Comparison of ENCODE assay signal across 18 cellular contexts in genomic region chr7:157437519-157438061, GRCh38.
DNase-seq lines count a peak whose midpoint lies in the region; FAIRE-seq and TF ChIP-seq lines count a peak whose summit lies in the region.
"Had no signal": no experiment of that assay in that cellular context is flagged by ENCODE, and none has a peak within 500 bp of the region (broad histone marks: within the 10 kb centered on the region; RNA-seq: fewer than 3 reads in every experiment).

No MANE protein-coding gene starts in this region.

- DNase-seq in activated effector memory CD4-positive, alpha-beta T cell treated with anti-CD3 and anti-CD28 coated beads, Interleukin-2, amount 50 U/mL, for 16 hours: peak; percentile 51
- DNase-seq in activated effector memory CD4-positive, alpha-beta T cell treated with Interleukin-2 at 50 U/mL for 16 hours: no peak
- DNase-seq in bronchial epithelial cell (ENCODE audit: low read depth) (no peak), neuronal stem cell (ENCODE audit: low spot score) (no peak), testis (peak; percentile 12), LoVo (ENCODE audit: low spot score) (no peak), GM13977 (ENCODE audit: low spot score) (no peak)
- no peak for DNase-seq in stimulated activated CD4-positive, alpha-beta T cell treated with anti-CD3 and anti-CD28 coated beads, Interleukin-4, amount 100 ng/mL, for 1 hour
- DNase-seq: Caco-2; CD4-positive, alpha-beta T cell; GDM1; NCI-H1436; NCI-H1930; NCI-H226; NCI-H524 treated with DMSO at 0.1 percent for 48 hours had no signal

- FAIRE-seq in bronchial epithelial cell (lab: Jason Lieb, UNC): peak; percentile 47
- FAIRE-seq: A549 had no signal

- H4K91ac ChIP-seq in neuronal stem cell (ENCODE audit: low read depth, low read length, poor library complexity): no peak overlapping the region

- H3K27me3 ChIP-seq in bronchial epithelial cell (ENCODE audit: control insufficient read depth, insufficient read depth, low read length): no peaks in the 10 kb centered on the region
- H3K27me3 ChIP-seq in neuronal stem cell (ENCODE audit: control insufficient read depth in 3 of 3, insufficient read depth in 3 of 3, low read depth in 1 of 3, low read length in 3 of 3): peaks cover 0 to 3% (median 0%) of the 10 kb centered on the region in 3 experiments
- no peaks in the 10 kb centered on the region for H3K27me3 ChIP-seq in testis

- intact Hi-C loops in testis (cut with DNase I; ENCODE audit: low total_unique reads): no loop called here

- H3K18ac ChIP-seq in neuronal stem cell (ENCODE audit: low read length): peak overlapping the region; percentile 68

- H2AFZ ChIP-seq in neuronal stem cell (ENCODE audit: low read length): no peak overlapping the region

- H2BK15ac ChIP-seq in neuronal stem cell (ENCODE audit: low read length): peak overlapping the region; percentile 95

- H3K4ac ChIP-seq in neuronal stem cell (ENCODE audit: low read length): peak overlapping the region; percentile 14

- no CpG with 5 or more reads among the region's 9 CpGs for WGBS in neuronal stem cell (ENCODE audit: extremely low coverage in 2 of 2, insufficient read length in 2 of 2, insufficient replicate concordance in 1 of 2), 2 donors
- WGBS in testis, 2 donors: 58 to 62% methylated on average over 9 of the region's 9 CpGs

- H2BK5ac ChIP-seq in neuronal stem cell (ENCODE audit: low read length): no peak overlapping the region

- no peak overlapping the region for H3K27ac ChIP-seq in neuronal stem cell (replicated peaks; ENCODE audit: low read length)
- no peak overlapping the region for H3K27ac ChIP-seq in testis
- H3K27ac ChIP-seq: A549, KMS-11 had no signal

- H4K8ac ChIP-seq in neuronal stem cell (ENCODE audit: low read depth, low read length): peak overlapping the region; percentile 19

- H3K36me3 ChIP-seq in bronchial epithelial cell (ENCODE audit: control insufficient read depth, insufficient read depth, low read length): no peaks in the 10 kb centered on the region
- peaks cover 0 to 4% of the 10 kb centered on the region in 2 donors for H3K36me3 ChIP-seq in neuronal stem cell (replicated peaks in 1 of 2; ENCODE audit: control insufficient read depth in 2 of 2, insufficient read depth in 2 of 2, low read length in 2 of 2)
- H3K36me3 ChIP-seq in testis (ENCODE audit: low read depth, missing control alignments): no peaks in the 10 kb centered on the region
- H3K36me3 ChIP-seq: HAP-1 had no signal

- H3K4me2 ChIP-seq in neuronal stem cell (ENCODE audit: insufficient read depth, low read length, poor library complexity, severe bottlenecking): no peak overlapping the region
- H3K4me2 ChIP-seq: A549, KMS-11 had no signal

- H3K4me3 ChIP-seq in bronchial epithelial cell (ENCODE audit: low read depth, low read length) (no peak overlapping the region), neuronal stem cell (ENCODE audit: low read length in 2 of 2) (no peak overlapping the region), testis (no peak overlapping the region)
- H3K4me3 ChIP-seq: A549, HAP-1 had no signal

- peak overlapping the region; percentile 70 for H3K23ac ChIP-seq in neuronal stem cell (ENCODE audit: low read depth, low read length, poor library complexity)

- no peak overlapping the region for H3K9ac ChIP-seq in neuronal stem cell (ENCODE audit: low read depth, low read length, poor library complexity)
- H3K9ac ChIP-seq: KMS-11 had no signal

- in situ Hi-C loops in GM13977 (cut with MboI; ENCODE audit: low pct_unique_long_range_greater_than_20kb, low sequenced_read_pairs, unreplicated experiment): no loop called here

- no peak overlapping the region for H2BK12ac ChIP-seq in neuronal stem cell (ENCODE audit: low read length)

- H3K79me1 ChIP-seq in neuronal stem cell (ENCODE audit: low read depth, low read length): peaks cover 7% of the 10 kb centered on the region

- H3K4me1 ChIP-seq in neuronal stem cell (ENCODE audit: control insufficient read depth in 2 of 2, insufficient read depth in 1 of 2, low read depth in 1 of 2, low read length in 2 of 2) (peaks cover 3 to 9% of the 10 kb centered on the region in 2 donors), testis (peaks cover 2% of the 10 kb centered on the region)
- H3K4me1 ChIP-seq: Caco-2, HAP-1 had no signal

- H3K14ac ChIP-seq in neuronal stem cell (ENCODE audit: low read length): peak overlapping the region; percentile 87

- TF ChIP-seq POLR2A in testis (IDR thresholded peaks at IDR 0.05): no peak

- H3K9me3 ChIP-seq in neuronal stem cell (replicated peaks in 1 of 2; ENCODE audit: control insufficient read depth in 2 of 2, insufficient read depth in 1 of 2, low read depth in 1 of 2, low read length in 2 of 2): peaks cover 12 to 16% of the 10 kb centered on the region in 2 donors
- H3K9me3 ChIP-seq in testis: no peaks in the 10 kb centered on the region
- H3K9me3 ChIP-seq: HAP-1 had no signal

- no peak for TF ChIP-seq CTCF in bronchial epithelial cell (IDR thresholded peaks at IDR 0.05; ENCODE audit: insufficient read depth, low read length, severe bottlenecking)
- no peak for TF ChIP-seq CTCF in testis (IDR thresholded peaks at IDR 0.05)
- TF ChIP-seq CTCF in GM13977 (IDR thresholded peaks at IDR 0.05; ENCODE audit: extremely low read depth, insufficient read depth, missing control alignments): no peak

- H2AK5ac ChIP-seq in neuronal stem cell (ENCODE audit: low read depth, low read length): peak overlapping the region; percentile 86

- no peak overlapping the region for H2BK120ac ChIP-seq in neuronal stem cell (ENCODE audit: low read depth, low read length)

Comparison
In these comparisons a context has a peak if more than half of its experiments do, and no peak if none do; other contexts are left out.
1. DNase-seq: peak in activated effector memory CD4-positive, alpha-beta T cell treated with anti-CD3 and anti-CD28 coated beads, Interleukin-2, amount 50 U/mL, for 16 hours (single experiment) and testis (single experiment); none in activated effector memory CD4-positive, alpha-beta T cell treated with Interleukin-2 at 50 U/mL for 16 hours (single experiment), bronchial epithelial cell (single experiment), neuronal stem cell (single experiment), LoVo (single experiment), GM13977 (single experiment) and stimulated activated CD4-positive, alpha-beta T cell treated with anti-CD3 and anti-CD28 coated beads, Interleukin-4, amount 100 ng/mL, for 1 hour (single experiment).